ENCODE assay signal across 25 cellular contexts in the genomic region with DNA sequence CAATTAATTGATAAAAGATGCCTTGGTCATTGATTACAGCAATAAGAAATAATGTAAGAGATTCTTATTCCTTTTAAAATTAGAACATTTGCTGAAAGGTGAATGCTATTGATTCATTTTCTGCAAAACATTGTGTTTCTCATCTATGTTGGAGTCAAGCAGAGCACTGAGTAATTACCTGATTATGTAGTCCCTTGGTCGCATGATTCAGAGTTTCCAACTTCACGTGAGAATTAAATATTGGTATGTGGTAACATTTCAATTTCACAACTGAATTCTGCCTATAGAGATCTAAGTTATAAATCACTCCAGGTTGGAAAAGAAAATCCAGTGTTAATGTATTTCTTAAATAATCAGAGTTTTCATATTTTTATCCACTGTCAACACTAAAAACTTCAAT.
"Had no signal": no experiment of that assay in that cellular context is flagged by ENCODE, and none has a peak within 500 bp of the region (broad histone marks: within the 10 kb centered on the region; RNA-seq: fewer than 3 reads in every experiment).

No MANE protein-coding gene starts in this region.

- H3K4me3 Mint-ChIP-seq: activated B cell treated with CpG ODN at 0.5 μM for 24 hours; activated CD4-positive, alpha-beta T cell treated with anti-CD3 and anti-CD28 coated beads for 36 hours; activated naive CD4-positive, alpha-beta T cell treated with anti-CD3 and anti-CD28 coated beads for 36 hours; activated naive CD8-positive, alpha-beta T cell treated with anti-CD3 and anti-CD28 coated beads, Interleukin-2, amount 10 ng/mL, durations not matched to agents 7 days and 5 days; brain; effector memory CD8-positive, alpha-beta T cell; naive B cell; neural crest cell; stimulated activated memory B cell treated with anti-CD40 and anti-IgM and Interleukin-4, amounts not matched to agents 10 μg/mL and 1 μg/mL and 100 μg/mL, for 72 hours; T-helper 17 cell had no signal

- ATAC-seq: activated CD4-positive, alpha-beta T cell treated with anti-CD3 and anti-CD28 coated beads for 36 hours; effector memory CD8-positive, alpha-beta T cell; left lung; sciatic nerve; stimulated activated memory B cell treated with anti-CD40 and anti-IgM and Interleukin-4, amounts not matched to agents 10 μg/mL and 1 μg/mL and 100 μg/mL, for 72 hours; T-helper 17 cell had no signal

- H3K27me3 Mint-ChIP-seq: activated B cell treated with CpG ODN at 0.5 μM for 24 hours; activated naive CD8-positive, alpha-beta T cell treated with anti-CD3 and anti-CD28 coated beads, Interleukin-2, amount 10 ng/mL, durations not matched to agents 7 days and 5 days; effector memory CD8-positive, alpha-beta T cell; stimulated activated memory B cell treated with anti-CD40 and anti-IgM and Interleukin-4, amounts not matched to agents 10 μg/mL and 1 μg/mL and 100 μg/mL, for 72 hours; T-helper 17 cell had no signal

- H3K9me3 Mint-ChIP-seq: activated B cell treated with CpG ODN at 0.5 μM for 24 hours; activated naive CD8-positive, alpha-beta T cell treated with anti-CD3 and anti-CD28 coated beads, Interleukin-2, amount 10 ng/mL, durations not matched to agents 7 days and 5 days; neural crest cell had no signal

- DNase-seq: activated B cell treated with CpG ODN at 0.5 μM for 24 hours; activated CD4-positive, alpha-beta T cell treated with anti-CD3 and anti-CD28 coated beads for 36 hours; activated CD4-positive, alpha-beta T cell treated with anti-CD3 and anti-CD28 coated beads, Interleukin-2, amount 50 U/mL, for 48 hours; activated CD8-positive, alpha-beta memory T cell treated with anti-CD3 and anti-CD28 coated beads, Interleukin-2, amount 50 U/mL, for 48 hours; activated naive CD4-positive, alpha-beta T cell treated with anti-CD3 and anti-CD28 coated beads for 36 hours; activated naive CD8-positive, alpha-beta T cell treated with anti-CD3 and anti-CD28 coated beads, Interleukin-2, amount 10 ng/mL, durations not matched to agents 7 days and 5 days; activated T-cell treated with anti-CD3 and anti-CD28 coated beads, Interleukin-2, amount 50 U/mL, for 48 hours; caudate nucleus; dorsolateral prefrontal cortex; effector memory CD8-positive, alpha-beta T cell; left lung; naive B cell; occipital lobe; stimulated activated CD4-positive, alpha-beta T cell treated with anti-CD3 and anti-CD28 coated beads, Interleukin-15, amount 100 ng/mL, for 24 hours; stomach; T-helper 17 cell had no signal

- H3K36me3 Mint-ChIP-seq: activated naive CD8-positive, alpha-beta T cell treated with anti-CD3 and anti-CD28 coated beads, Interleukin-2, amount 10 ng/mL, durations not matched to agents 7 days and 5 days; naive B cell; stimulated activated memory B cell treated with anti-CD40 and anti-IgM and Interleukin-4, amounts not matched to agents 10 μg/mL and 1 μg/mL and 100 μg/mL, for 72 hours had no signal

- H3K4me1 Mint-ChIP-seq: activated B cell treated with CpG ODN at 0.5 μM for 24 hours; activated CD4-positive, alpha-beta T cell treated with anti-CD3 and anti-CD28 coated beads for 36 hours; activated naive CD8-positive, alpha-beta T cell treated with anti-CD3 and anti-CD28 coated beads, Interleukin-2, amount 10 ng/mL, durations not matched to agents 7 days and 5 days; naive B cell; stimulated activated memory B cell treated with anti-CD40 and anti-IgM and Interleukin-4, amounts not matched to agents 10 μg/mL and 1 μg/mL and 100 μg/mL, for 72 hours; T-helper 17 cell had no signal

- H3K4me3 ChIP-seq: dorsolateral prefrontal cortex, esophagus muscularis mucosa, left lung, lung, smooth muscle cell, stomach, suprapubic skin, tibial nerve had no signal
